In genomic region chr11:14418801-14419417, GRCh38 we compare ENCODE assay signal across 8 cellular contexts. TPM values are rescaled to one million over a fixed set of nuclear protein-coding genes. Genes with fewer than 3 reads are reported as not detected.
A peak's percentile ranks its signal among the peaks of the same experiment; 100 is the strongest.
DNase-seq lines count a peak whose midpoint lies in the region; ATAC-seq and TF ChIP-seq lines count a peak whose summit lies in the region.

No MANE protein-coding gene starts in this region.

- peaks cover 38% of the 10 kb centered on the region for H3K4me1 ChIP-seq in left ventricle myocardium inferior
- H3K4me1 ChIP-seq in thyroid gland, result peaks cover 0 to 14% of the 10 kb centered on the region in 2 donors

- no peak overlapping the region for H3K27ac ChIP-seq in left ventricle myocardium inferior (replicated peaks)
- H3K27ac ChIP-seq in CD4-positive, alpha-beta T cell (ENCODE audit: low read depth, low read length), result no peak overlapping the region
- H3K27ac ChIP-seq in thyroid gland, result no peak overlapping the region

- TF ChIP-seq CTCF in left ventricle myocardium inferior (IDR thresholded peaks at IDR 0.05; ENCODE audit: borderline replicate concordance) (peak; percentile 28), thyroid gland (IDR thresholded peaks at IDR 0.05) (peak in 3 of 6 experiments; percentile 5 to 23 (median 12))
- TF ChIP-seq CTCF in CD4-positive, alpha-beta T cell (IDR thresholded peaks at IDR 0.05), result no peak

- CTCF ChIA-PET in CD4-positive, alpha-beta T cell (lab: Charles Lee), result no interaction called here

- no peak overlapping the region for H3K27ac Mint-ChIP-seq in CD4-positive, alpha-beta T cell

- H3K27me3 ChIP-seq in left ventricle myocardium inferior (ENCODE audit: low read depth) (no peaks in the 10 kb centered on the region), thyroid gland (no peaks in the 10 kb centered on the region)
- H3K27me3 ChIP-seq in CD4-positive, alpha-beta T cell (ENCODE audit: control insufficient read depth, insufficient read depth, low read length), result no peaks in the 10 kb centered on the region

- 72 to 76% methylated on average over 6 of the region's 6 CpGs for WGBS in thyroid gland, 2 donors

- ATAC-seq in left cardiac atrium, result no peak
- no peak for ATAC-seq in CD4-positive, alpha-beta T cell (ENCODE audit: poor library complexity)

- H3K4me3 Mint-ChIP-seq in CD4-positive, alpha-beta T cell, result no peak overlapping the region

- H3K9me3 ChIP-seq in left ventricle myocardium inferior (replicated peaks) (no peaks in the 10 kb centered on the region), thyroid gland (no peaks in the 10 kb centered on the region)
- no peaks in the 10 kb centered on the region for H3K9me3 ChIP-seq in CD4-positive, alpha-beta T cell (ENCODE audit: control insufficient read depth, low read length)

- no peak overlapping the region for H3K4me3 ChIP-seq in left ventricle myocardium inferior
- no peak overlapping the region for H3K4me3 ChIP-seq in thyroid gland (replicated peaks in 1 of 3)

- H3K9me3 Mint-ChIP-seq in CD4-positive, alpha-beta T cell, result no peaks in the 10 kb centered on the region

- H3K36me3 Mint-ChIP-seq in CD4-positive, alpha-beta T cell (ENCODE audit: low read depth), result no peaks in the 10 kb centered on the region

- no peaks in the 10 kb centered on the region for H3K27me3 Mint-ChIP-seq in CD4-positive, alpha-beta T cell

- POLR2A ChIA-PET in CD4-positive, alpha-beta T cell (lab: Charles Lee), result no interaction called here

- DNase-seq in left ventricle myocardium inferior, result no peak
- DNase-seq in left cardiac atrium, result no peak
- DNase-seq in NCI-H69 (lab: John Stamatoyannopoulos, UW), result peak; percentile 54
- DNase-seq in fibroblast of gingiva (ENCODE audit: low read depth), result peak; percentile 30
- DNase-seq in C1 segment of cervical spinal cord (lab: John Stamatoyannopoulos, UW), result no peak
- DNase-seq in CD4-positive, alpha-beta T cell, result no peak
- DNase-seq in UCSD-AML1 (lab: John Stamatoyannopoulos, UW; ENCODE audit: unreplicated experiment), result no peak
- DNase-seq in thyroid gland, result no peak

- peaks cover 14% of the 10 kb centered on the region for H3K4me1 Mint-ChIP-seq in CD4-positive, alpha-beta T cell (ENCODE audit: low read depth)

- H3K36me3 ChIP-seq in left ventricle myocardium inferior (no peaks in the 10 kb centered on the region), thyroid gland (no peaks in the 10 kb centered on the region)

- TF ChIP-seq POLR2A in thyroid gland (IDR thresholded peaks at IDR 0.05), result no peak

- intact Hi-C loops in left ventricle myocardium inferior (cut with micrococcal nuclease), result no loop called here
- intact Hi-C loops in left cardiac atrium (cut with DNase I), result no loop called here
- intact Hi-C loops in CD4-positive, alpha-beta T cell (cut with DNase I, micrococcal nuclease), result no loop called here
- intact Hi-C loops in thyroid gland (cut with DNase I), result no loop called here

RNA-seq across cellular contexts. Expression of gene RRAS2, which starts 59.9 kb away (rescaled TPM):
- total RNA-seq in left ventricle myocardium inferior (45.3 TPM), left cardiac atrium (10 to 100 TPM; 31.6 to 34.2 TPM), thyroid gland (10 to 100 TPM; 51.5 to 81.4 (median 66.8) TPM)
- 10 to 100 TPM; 20.7 to 21.2 TPM for total RNA-seq in CD4-positive, alpha-beta T cell

Comparison
In these comparisons a context has a peak if more than half of its experiments do, and no peak if none do; other contexts are left out.
1. DNase-seq: peak in NCI-H69 (single experiment) and fibroblast of gingiva (single experiment); none in left ventricle myocardium inferior (single experiment), left cardiac atrium (single experiment), C1 segment of cervical spinal cord (0 of 14), CD4-positive, alpha-beta T cell (0 of 10), UCSD-AML1 (single experiment) and thyroid gland (0 of 2).